In the genomic region with DNA sequence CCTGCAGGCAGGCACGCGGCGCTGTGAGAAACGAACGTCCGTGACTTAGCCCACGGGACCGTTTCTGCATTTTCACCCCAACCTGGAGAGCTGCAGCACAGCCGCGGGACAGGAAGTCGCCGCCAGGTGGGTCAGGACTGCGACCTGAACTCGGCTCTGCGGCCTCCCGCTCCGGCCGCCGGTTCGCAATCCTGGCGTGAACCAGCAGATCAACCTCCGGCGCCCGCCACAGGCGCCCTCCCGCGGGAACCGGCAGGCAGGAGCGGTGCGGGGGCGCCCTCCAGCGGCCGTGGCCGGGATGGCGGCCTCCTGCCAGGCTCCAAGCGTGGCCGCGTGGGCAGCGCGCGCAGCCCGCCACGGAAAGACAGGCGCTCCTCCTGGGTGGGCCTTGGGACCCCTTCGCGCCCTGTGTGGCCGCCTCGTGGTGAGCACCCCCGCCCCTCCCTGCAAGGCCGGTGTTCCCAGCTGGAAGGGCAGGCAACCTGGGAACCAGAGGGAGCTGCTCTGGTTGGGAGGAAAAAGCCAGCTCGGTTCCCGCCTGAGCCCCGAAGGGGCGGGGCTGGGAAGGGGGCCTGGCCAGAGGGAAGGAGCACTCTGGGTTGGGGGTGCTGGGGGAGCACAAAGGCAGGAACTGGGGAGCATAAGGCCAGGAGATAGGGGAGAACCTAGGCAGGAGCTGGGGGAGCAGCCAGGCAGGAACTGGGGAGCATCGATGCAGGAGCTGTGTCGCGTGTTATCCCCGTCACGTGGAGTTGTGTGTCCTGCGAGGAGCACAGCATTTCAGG, we compare ENCODE assay signal across 7 cellular contexts. TPM values are rescaled to one million over a fixed set of nuclear protein-coding genes. Genes with fewer than 3 reads are reported as not detected.
A peak's percentile ranks its signal among the peaks of the same experiment; 100 is the strongest.
DNase-seq lines count a peak whose midpoint lies in the region; ATAC-seq and TF ChIP-seq lines count a peak whose summit lies in the region.

No MANE protein-coding gene starts in this region.

- H3K36me3 ChIP-seq in kidney epithelial cell (ENCODE audit: control insufficient read depth, insufficient read depth, low read length) = no peaks in the 10 kb centered on the region

- H3K4me3 ChIP-seq in kidney epithelial cell (ENCODE audit: low read depth, low read length) = peak overlapping the region; percentile 24

- peaks cover 6% of the 10 kb centered on the region for H3K27me3 ChIP-seq in kidney epithelial cell (ENCODE audit: control insufficient read depth, insufficient read depth, low read length)

- DNase-seq in NCI-H2227 (lab: John Stamatoyannopoulos, UW; ENCODE audit: unreplicated experiment) (peak; percentile 92), cerebellar cortex (ENCODE audit: low spot score) (peak; percentile 84), kidney epithelial cell (ENCODE audit: low read depth) (no peak)
- peak; percentile 93 for DNase-seq in stimulated activated CD4-positive, alpha-beta T cell treated with anti-CD3 and anti-CD28 coated beads, Interleukin-15, amount 100 ng/mL, for 24 hours

- ATAC-seq in GM18502 (IDR thresholded peaks at IDR 0.05; ENCODE audit: poor library complexity, unreplicated experiment) = peak; percentile 66
- ATAC-seq in HG03095 (IDR thresholded peaks at IDR 0.05; ENCODE audit: unreplicated experiment) = peak; percentile 64
- peak; percentile 70 to 71 for ATAC-seq in activated CD4-positive, CD25-positive, alpha-beta regulatory T cell treated with anti-CD3 and anti-CD28 coated beads, Interleukin-2, amount 50 U/mL, for 24 hours

- peak; percentile 14 for TF ChIP-seq CTCF in kidney epithelial cell (IDR thresholded peaks at IDR 0.05; ENCODE audit: insufficient read depth, low read length, poor library complexity, severe bottlenecking)

RNA-seq across cellular contexts. Expression of a gene that starts 28.2 kb away (rescaled TPM):
- total RNA-seq in kidney epithelial cell = 8,883 and 9,424 TPM in 2 replicates

RNA-seq across cellular contexts. Expression of a gene that starts 43.8 kb away (rescaled TPM):
- total RNA-seq in kidney epithelial cell = 0.29 and 0.41 TPM in 2 replicates
